In the genomic region with DNA sequence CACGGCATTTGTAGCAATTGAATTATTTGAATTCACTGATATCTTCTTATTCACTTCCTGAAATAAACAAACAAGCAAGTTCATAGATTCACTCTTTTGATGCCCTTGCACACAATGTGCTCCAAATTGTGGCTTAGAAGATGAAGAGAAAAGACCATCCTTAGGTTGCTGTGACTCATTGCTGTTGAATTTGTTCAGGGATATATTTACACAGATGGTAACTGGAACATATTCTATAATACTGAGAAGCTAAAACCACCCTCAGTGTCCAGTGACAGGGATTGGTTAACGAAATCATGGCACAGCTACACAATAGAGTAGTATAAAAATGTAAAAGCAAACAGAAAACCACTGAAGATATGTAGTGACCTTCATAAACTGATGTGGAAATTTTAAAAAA, we compare ENCODE assay signal across 21 cellular contexts. TPM values are rescaled to one million over a fixed set of nuclear protein-coding genes. Genes with fewer than 3 reads are reported as not detected.
A peak's percentile ranks its signal among the peaks of the same experiment; 100 is the strongest.
DNase-seq lines count a peak whose midpoint lies in the region; FAIRE-seq and TF ChIP-seq lines count a peak whose summit lies in the region.
"Had no signal": no experiment of that assay in that cellular context is flagged by ENCODE, and none has a peak within 500 bp of the region (broad histone marks: within the 10 kb centered on the region; RNA-seq: fewer than 3 reads in every experiment).

No MANE protein-coding gene starts in this region.

- H3K4me3 ChIP-seq in adipocyte (ENCODE audit: low read length) (no peak overlapping the region), epithelial cell of esophagus (ENCODE audit: low read length) (no peak overlapping the region), kidney (ENCODE audit: low read length in 2 of 2) (no peak overlapping the region)
- H3K4me3 ChIP-seq: A549 had no signal

- H3K9me3 ChIP-seq in adipocyte (ENCODE audit: control insufficient read depth, low read length), result no peaks in the 10 kb centered on the region
- peaks cover 2 to 3% of the 10 kb centered on the region in 2 donors for H3K9me3 ChIP-seq in kidney (ENCODE audit: control insufficient read depth in 1 of 2, low read length in 2 of 2)
- H3K9me3 ChIP-seq: A549, BE2C had no signal

- no peak overlapping the region for H3K27ac ChIP-seq in kidney (ENCODE audit: low read depth in 2 of 2, low read length in 2 of 2)
- H3K27ac ChIP-seq: A549 had no signal

- DNase-seq in H54 (ENCODE audit: insufficient read length, low spot score) (no peak), adipocyte (ENCODE audit: low read depth) (peak; percentile 23), epithelial cell of esophagus (ENCODE audit: low read depth) (peak; percentile 10), superior temporal gyrus (ENCODE audit: extremely low spot score) (peak; percentile 4), HUDEP-2 (lab: John Stamatoyannopoulos, UW; ENCODE audit: unreplicated experiment in 76 of 76) (no peak), kidney (no peak), AG08395 (ENCODE audit: low spot score) (no peak)
- DNase-seq: BE2C; DMS79; Kasumi-1; MM.1S; NCI-H1105; NCI-H146; NCI-H2029; NCI-H2227 treated with DMSO at 0.1 percent for 48 hours; NCI-H524; NCI-H774; NK-92 treated with Interleukin-12 subunit alpha and Interleukin-12 subunit beta, amount 100 ng/mL, for 24 hours had no signal

- TF ChIP-seq CTCF in epithelial cell of esophagus (IDR thresholded peaks at IDR 0.05; ENCODE audit: insufficient read depth, low read depth, low read length, missing control alignments), result no peak
- no peak for TF ChIP-seq CTCF in kidney (IDR thresholded peaks at IDR 0.05; ENCODE audit: borderline replicate concordance, extremely low read depth, insufficient read depth)

- H3K4me1 ChIP-seq in adipocyte (ENCODE audit: control insufficient read depth, insufficient read depth, low read length) (no peaks in the 10 kb centered on the region), kidney (ENCODE audit: control insufficient read depth in 1 of 2, insufficient read depth in 1 of 2, low read depth in 1 of 2, low read length in 2 of 2) (no peaks in the 10 kb centered on the region)
- H3K4me1 ChIP-seq: A549, BE2C had no signal

- peak; percentile 60 for FAIRE-seq in H54 (lab: Jason Lieb, UNC)
- no peak for FAIRE-seq in kidney (lab: Jason Lieb, UNC)
- FAIRE-seq: A549, D721Med had no signal

- no peak for TF ChIP-seq POLR2A in H54 (IDR thresholded peaks at IDR 0.05; ENCODE audit: low read depth, low read length)

- intact Hi-C loops in kidney (cut with DNase I), result no loop called here

- no peak overlapping the region for H3K9ac ChIP-seq in adipocyte (ENCODE audit: low read length)
- H3K9ac ChIP-seq in kidney (ENCODE audit: low read length in 2 of 2), result no peak overlapping the region

- H3K36me3 ChIP-seq in adipocyte (ENCODE audit: control insufficient read depth, insufficient read depth, low read length, severe bottlenecking) (no peaks in the 10 kb centered on the region), kidney (ENCODE audit: control insufficient read depth in 1 of 2, insufficient read depth in 2 of 2, low read length in 2 of 2) (no peaks in the 10 kb centered on the region)
- H3K36me3 ChIP-seq: BE2C had no signal

- H3K27me3 ChIP-seq in adipocyte (replicated peaks; ENCODE audit: control insufficient read depth, insufficient read depth, low read length), result no peaks in the 10 kb centered on the region
- H3K27me3 ChIP-seq: BE2C had no signal

RNA-seq across cellular contexts. Expression of gene PRB4, which starts 3.1 kb away (rescaled TPM):
- total RNA-seq in kidney, result not detected
- not detected for polyA plus RNA-seq in kidney (ENCODE audit: insufficient read depth, low read depth, low replicate concordance)
- total RNA-seq: H4 had no signal
- polyA plus RNA-seq: A549 had no signal

RNA-seq across cellular contexts. Expression of gene PRB3, which starts 37.6 kb away (rescaled TPM):
- not detected for total RNA-seq in kidney
- polyA plus RNA-seq in kidney (ENCODE audit: insufficient read depth, low read depth, low replicate concordance), result not detected
- total RNA-seq: H4 had no signal
- polyA plus RNA-seq: A549 had no signal

Comparison
In these comparisons a context has a peak if more than half of its experiments do, and no peak if none do; other contexts are left out.
1. DNase-seq: peak in adipocyte (single experiment), epithelial cell of esophagus (single experiment) and superior temporal gyrus (single experiment); none in H54 (single experiment), HUDEP-2 (0 of 76), kidney (single experiment) and AG08395 (single experiment).